24 cellular contexts compared by ENCODE assay signal in genomic region chr12:121986494-121987245, GRCh38.
"Had no signal": no experiment of that assay in that cellular context is flagged by ENCODE, and none has a peak within 500 bp of the region (broad histone marks: within the 10 kb centered on the region; RNA-seq: fewer than 3 reads in every experiment).

No MANE protein-coding gene starts in this region.

- H3K9ac ChIP-seq: parathyroid adenoma had no signal

- H3K27ac ChIP-seq: esophagus squamous epithelium, gastroesophageal sphincter, left ventricle myocardium inferior, parathyroid adenoma, psoas muscle, spleen, tibial nerve, upper lobe of right lung, vagina had no signal

- ATAC-seq: gastroesophageal sphincter; left cardiac atrium; psoas muscle; sciatic nerve; stimulated activated memory B cell treated with anti-CD40 and anti-IgM and Interleukin-4, amounts not matched to agents 10 μg/mL and 1 μg/mL and 100 μg/mL, for 72 hours; upper lobe of right lung had no signal

- H3K36me3 ChIP-seq: esophagus squamous epithelium, gastroesophageal sphincter, left ventricle myocardium inferior, spleen, tibial nerve, upper lobe of right lung, vagina had no signal

- H3K27me3 Mint-ChIP-seq: dendritic cell treated with granulocyte-macrophage colony-stimulating factor and Interleukin-4, amounts not matched to agents 40 ng/mL and 50 ng/mL, for 4 days; stimulated activated memory B cell treated with anti-CD40 and anti-IgM and Interleukin-4, amounts not matched to agents 10 μg/mL and 1 μg/mL and 100 μg/mL, for 72 hours; stimulated activated naive CD8-positive, alpha-beta T cell treated with anti-CD3 and anti-CD28 coated beads, Interleukin-15, Interleukin-2, amounts not matched to agents 100 ng/mL and 50 ng/mL, for 24 hours had no signal

- H3K79me2 ChIP-seq: parathyroid adenoma had no signal

- H2AFZ ChIP-seq: parathyroid adenoma had no signal

- H3K4me1 Mint-ChIP-seq: immature natural killer cell had no signal

- H3K36me3 Mint-ChIP-seq: immature natural killer cell; stimulated activated memory B cell treated with anti-CD40 and anti-IgM and Interleukin-4, amounts not matched to agents 10 μg/mL and 1 μg/mL and 100 μg/mL, for 72 hours had no signal

- DNase-seq: esophagus squamous epithelium; foreskin fibroblast; immature natural killer cell; left cardiac atrium; left ventricle myocardium inferior; mesenchymal stem cell; midbrain; psoas muscle; retina; spleen; stimulated activated CD4-positive, alpha-beta T cell treated with anti-CD3 and anti-CD28 coated beads, Interleukin-15, amount 100 ng/mL, for 24 hours; stimulated activated CD4-positive, alpha-beta T cell treated with anti-CD3 and anti-CD28 coated beads, Interleukin-1b, Interleukin-23, amount 100 ng/mL, for 48 hours; stimulated activated CD4-positive, alpha-beta T cell treated with anti-CD3 and anti-CD28 coated beads, Interleukin-4, amount 100 ng/mL, for 24 hours; upper lobe of right lung had no signal

- H3K4me3 Mint-ChIP-seq: dendritic cell treated with granulocyte-macrophage colony-stimulating factor and Interleukin-4, amounts not matched to agents 40 ng/mL and 50 ng/mL, for 4 days; immature natural killer cell; nephron; stimulated activated memory B cell treated with anti-CD40 and anti-IgM and Interleukin-4, amounts not matched to agents 10 μg/mL and 1 μg/mL and 100 μg/mL, for 72 hours; stimulated activated naive CD8-positive, alpha-beta T cell treated with anti-CD3 and anti-CD28 coated beads, Interleukin-15, Interleukin-2, amounts not matched to agents 100 ng/mL and 50 ng/mL, for 24 hours had no signal

- H3K27me3 ChIP-seq: esophagus squamous epithelium, gastroesophageal sphincter, spleen, tibial nerve, upper lobe of right lung, vagina had no signal

- H3K4me1 ChIP-seq: gastroesophageal sphincter, left ventricle myocardium inferior, parathyroid adenoma, psoas muscle, tibial nerve, vagina had no signal

- H3K4me3 ChIP-seq: esophagus squamous epithelium, gastroesophageal sphincter, left ventricle myocardium inferior, lung, psoas muscle, spleen, tibial nerve, upper lobe of right lung, vagina had no signal

- H3K27ac Mint-ChIP-seq: dendritic cell treated with granulocyte-macrophage colony-stimulating factor and Interleukin-4, amounts not matched to agents 40 ng/mL and 50 ng/mL, for 4 days; immature natural killer cell; nephron; stimulated activated memory B cell treated with anti-CD40 and anti-IgM and Interleukin-4, amounts not matched to agents 10 μg/mL and 1 μg/mL and 100 μg/mL, for 72 hours; stimulated activated naive CD8-positive, alpha-beta T cell treated with anti-CD3 and anti-CD28 coated beads, Interleukin-15, Interleukin-2, amounts not matched to agents 100 ng/mL and 50 ng/mL, for 24 hours had no signal

- H3K9me3 ChIP-seq: esophagus squamous epithelium, gastroesophageal sphincter, left ventricle myocardium inferior, psoas muscle, spleen, tibial nerve, upper lobe of right lung, vagina had no signal

- H3K9me3 Mint-ChIP-seq: dendritic cell treated with granulocyte-macrophage colony-stimulating factor and Interleukin-4, amounts not matched to agents 40 ng/mL and 50 ng/mL, for 4 days; immature natural killer cell; nephron; stimulated activated memory B cell treated with anti-CD40 and anti-IgM and Interleukin-4, amounts not matched to agents 10 μg/mL and 1 μg/mL and 100 μg/mL, for 72 hours; stimulated activated naive CD8-positive, alpha-beta T cell treated with anti-CD3 and anti-CD28 coated beads, Interleukin-15, Interleukin-2, amounts not matched to agents 100 ng/mL and 50 ng/mL, for 24 hours had no signal
